ENCODE assay signal across 9 cellular contexts in the genomic region with DNA sequence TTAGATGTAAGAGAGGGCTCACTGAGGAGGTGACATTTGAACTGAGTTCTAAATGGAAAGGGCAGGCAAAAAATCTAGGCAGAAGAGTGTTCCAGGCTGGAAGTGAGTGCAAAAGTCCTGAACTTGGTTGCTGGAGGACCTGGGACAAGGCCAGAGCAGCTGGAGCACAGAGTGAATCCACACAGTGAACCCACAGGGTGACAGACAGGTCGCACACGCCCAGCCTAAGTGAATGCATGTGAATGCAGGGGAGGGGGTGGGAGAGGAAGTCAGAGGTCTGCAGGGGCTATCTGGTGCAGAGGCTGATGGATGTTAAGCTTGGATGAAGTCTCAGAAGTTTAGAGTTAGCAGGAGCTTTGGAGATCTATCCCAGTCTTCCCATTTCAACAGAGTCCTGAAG. TPM values are rescaled to one million over a fixed set of nuclear protein-coding genes. Genes with fewer than 3 reads are reported as not detected.
DNase-seq lines count a peak whose midpoint lies in the region; ATAC-seq, FAIRE-seq and TF ChIP-seq lines count a peak whose summit lies in the region.
"Had no signal": no experiment of that assay in that cellular context is flagged by ENCODE, and none has a peak within 500 bp of the region (broad histone marks: within the 10 kb centered on the region; RNA-seq: fewer than 3 reads in every experiment).

No MANE protein-coding gene starts in this region.

- ATAC-seq in GM23338, result no peak
- no peak for ATAC-seq in gastrocnemius medialis
- no peak for ATAC-seq in foreskin keratinocyte

- H3K4me1 ChIP-seq in GM23338 (ENCODE audit: insufficient read depth) (peaks cover 25% of the 10 kb centered on the region), SJCRH30 (peaks cover 18% of the 10 kb centered on the region), fibroblast of lung (ENCODE audit: control insufficient read depth, extremely low read depth, insufficient read depth, low read length) (peaks cover 6% of the 10 kb centered on the region), gastrocnemius medialis (peaks cover 29 to 34% of the 10 kb centered on the region in 2 donors), foreskin keratinocyte (no peaks in the 10 kb centered on the region)

- H3K27ac ChIP-seq in GM23338 (ENCODE audit: low read depth) (no peak overlapping the region), SJCRH30 (no peak overlapping the region), fibroblast of lung (ENCODE audit: insufficient read depth, low read length) (no peak overlapping the region), gastrocnemius medialis (no peak overlapping the region), foreskin keratinocyte (no peak overlapping the region)

- no peaks in the 10 kb centered on the region; the same call in 1 of the 2 replicates for H3K36me3 ChIP-seq in GM23338 (ENCODE audit: insufficient read depth)
- peaks cover 10% of the 10 kb centered on the region for H3K36me3 ChIP-seq in SJCRH30
- no peaks in the 10 kb centered on the region for H3K36me3 ChIP-seq in fibroblast of lung (ENCODE audit: control insufficient read depth, insufficient read depth, low read length)
- H3K36me3 ChIP-seq in gastrocnemius medialis, result peaks cover 0 to 3% of the 10 kb centered on the region in 2 donors

- H3K4me1 Mint-ChIP-seq in GM23338, result peaks cover 23% of the 10 kb centered on the region

- H3K9me3 Mint-ChIP-seq in GM23338, result no peaks in the 10 kb centered on the region

- H3K9ac ChIP-seq in fibroblast of lung (ENCODE audit: insufficient read depth, low read length), result no peak overlapping the region

- peaks cover 28% of the 10 kb centered on the region for H3K27me3 Mint-ChIP-seq in GM23338 (ENCODE audit: insufficient read depth, low read depth, poor library complexity)

- TF ChIP-seq POLR2A in gastrocnemius medialis (IDR thresholded peaks at IDR 0.05), result no peak

- peaks cover 30% of the 10 kb centered on the region for H3K27me3 ChIP-seq in GM23338 (ENCODE audit: insufficient read depth)
- H3K27me3 ChIP-seq in SJCRH30, result 0 out of 2 replicates have a peak, but pooled peaks cover 5% of the 10 kb centered on the region
- H3K27me3 ChIP-seq in fibroblast of lung (ENCODE audit: control insufficient read depth, insufficient read depth, low read length), result peaks cover 6% of the 10 kb centered on the region
- peaks cover 28 to 30% (median 28%) of the 10 kb centered on the region in 3 donors for H3K27me3 ChIP-seq in gastrocnemius medialis
- peaks cover 28% of the 10 kb centered on the region for H3K27me3 ChIP-seq in foreskin keratinocyte

- TF ChIP-seq CTCF in GM23338 (conservative IDR thresholded peaks at IDR 0.05; ENCODE audit: low read depth in 2 of 2) (no peak), fibroblast of lung (conservative IDR thresholded peaks at IDR 0.05 in 1 of 2, IDR thresholded peaks at IDR 0.05 in 1 of 2; ENCODE audit: low read depth in 1 of 2, low read length in 2 of 2) (no peak), gastrocnemius medialis (IDR thresholded peaks at IDR 0.05 in 4 of 5, conservative IDR thresholded peaks at IDR 0.05 in 1 of 5) (no peak), foreskin keratinocyte (conservative IDR thresholded peaks at IDR 0.05) (no peak)

- FAIRE-seq in urothelium cell line (lab: Jason Lieb, UNC), result no peak

- H3K27ac Mint-ChIP-seq in GM23338, result no peak overlapping the region

- H3K36me3 Mint-ChIP-seq in GM23338 (ENCODE audit: low read depth), result peaks cover 12% of the 10 kb centered on the region

- H3K4me3 ChIP-seq in GM23338 (peak overlapping the region; percentile 62), SJCRH30 (peak overlapping the region; percentile 72), fibroblast of lung (replicated peaks in 1 of 4; ENCODE audit: control extremely low read depth in 1 of 4, insufficient read depth in 1 of 4, low read depth in 3 of 4, low read length in 4 of 4) (peak overlapping the region in 2 of 4 experiments; percentile 71 to 88), gastrocnemius medialis (peak overlapping the region; percentile 72 to 90 (median 84))

- no peaks in the 10 kb centered on the region for H3K9me2 ChIP-seq in GM23338 (ENCODE audit: insufficient read depth)

- H3K9me3 ChIP-seq in SJCRH30 (replicated peaks), result no peaks in the 10 kb centered on the region
- H3K9me3 ChIP-seq in fibroblast of lung (ENCODE audit: control insufficient read depth, insufficient read depth, low read depth, low read length), result no peaks in the 10 kb centered on the region
- H3K9me3 ChIP-seq in gastrocnemius medialis, result no peaks in the 10 kb centered on the region

- peaks cover 9% of the 10 kb centered on the region for H4K20me1 ChIP-seq in GM23338 (replicated peaks; ENCODE audit: insufficient read depth)
- H4K20me1 ChIP-seq in fibroblast of lung (ENCODE audit: control insufficient read depth, extremely low read depth, insufficient read depth, low read length), result no peaks in the 10 kb centered on the region

- H3K4me2 ChIP-seq in GM23338 (peak overlapping the region; percentile 93), fibroblast of lung (ENCODE audit: extremely low read depth, insufficient read depth, low read length) (peak overlapping the region; percentile 82)

- peak overlapping the region; percentile 90 for H2AFZ ChIP-seq in GM23338
- peak overlapping the region; percentile 98 for H2AFZ ChIP-seq in fibroblast of lung (ENCODE audit: low read length)

- in situ Hi-C loops in gastrocnemius medialis (cut with MboI; ENCODE audit: low sequenced_read_pairs in 4 of 4), result loop anchor here in 2 of 4 donors (25.0 kb wide), 3 partner anchors 105 to 645 kb away; no protein-coding TSS in a partner anchor

- H3K79me2 ChIP-seq in GM23338 (replicated peaks; ENCODE audit: insufficient read depth), result peaks cover 43% of the 10 kb centered on the region
- peaks cover 17% of the 10 kb centered on the region for H3K79me2 ChIP-seq in fibroblast of lung (ENCODE audit: control insufficient read depth, insufficient read depth, low read length)

- intact Hi-C loops in gastrocnemius medialis (cut with DNase I; ENCODE audit: low total_unique reads), result no loop called here

- H3F3A ChIP-seq in GM23338 (replicated peaks; ENCODE audit: low read depth), result no peaks in the 10 kb centered on the region; the same call in 1 of the 2 replicates

- H3K4me3 Mint-ChIP-seq in GM23338, result peak overlapping the region; percentile 95

- DNase-seq in GM23338 (ENCODE audit: low spot score) (no peak), SJCRH30 (no peak), fibroblast of lung (ENCODE audit: low read depth in 2 of 2) (no peak), gastrocnemius medialis (no peak), foreskin keratinocyte (no peak), urothelium cell line (ENCODE audit: low spot score) (no peak), HT-29 (ENCODE audit: low spot score) (no peak), NCI-H2107 treated with DMSO at 0.1 percent for 48 hours (lab: John Stamatoyannopoulos, UW; ENCODE audit: unreplicated experiment) (no peak)

TF ChIP-seq in GM23338, 12 proteins besides CTCF, POLR2A, EP300 and RAD21:
- TF ChIP-seq ZNF114 (CRISPR knock-in tag; IDR thresholded peaks at IDR 0.05) (no peak), POLR2AphosphoS5 (IDR thresholded peaks at IDR 0.05; ENCODE audit: low read depth) (no peak), EZH2 (IDR thresholded peaks at IDR 0.05; ENCODE audit: low read depth, unreplicated experiment) (no peak), EZH2phosphoT487 (IDR thresholded peaks at IDR 0.05; ENCODE audit: unreplicated experiment) (no peak)
- TF ChIP-seq, protein P1, sequence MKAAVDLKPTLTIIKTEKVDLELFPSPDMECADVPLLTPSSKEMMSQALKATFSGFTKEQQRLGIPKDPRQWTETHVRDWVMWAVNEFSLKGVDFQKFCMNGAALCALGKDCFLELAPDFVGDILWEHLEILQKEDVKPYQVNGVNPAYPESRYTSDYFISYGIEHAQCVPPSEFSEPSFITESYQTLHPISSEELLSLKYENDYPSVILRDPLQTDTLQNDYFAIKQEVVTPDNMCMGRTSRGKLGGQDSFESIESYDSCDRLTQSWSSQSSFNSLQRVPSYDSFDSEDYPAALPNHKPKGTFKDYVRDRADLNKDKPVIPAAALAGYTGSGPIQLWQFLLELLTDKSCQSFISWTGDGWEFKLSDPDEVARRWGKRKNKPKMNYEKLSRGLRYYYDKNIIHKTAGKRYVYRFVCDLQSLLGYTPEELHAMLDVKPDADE (IDR thresholded peaks at IDR 0.05), result no peak

RNA-seq across cellular contexts. Expression of a gene that starts 0.6 kb away (rescaled TPM):
- 14.9 and 15.5 TPM in 2 replicates for total RNA-seq in GM23338 (2014; rRNA removed; shearing (Covaris generic))
- polyA plus RNA-seq in GM23338 (2016; fragmentation: Nextera tagmentation; extraction: Ambion mirVana) (22.4 and 25.0 TPM in 2 replicates), fibroblast of lung (11.6 and 13.4 TPM in 2 replicates), foreskin keratinocyte (11.6 and 12.9 TPM in 2 replicates)
- total RNA-seq in SJCRH30 (2014; rRNA removed; shearing (Covaris generic)), result 20.3 and 25.9 TPM in 2 replicates
- total RNA-seq in fibroblast of lung (6.9 and 8.2 TPM in 2 replicates), gastrocnemius medialis (10 to 100 TPM; 11.9 to 18.2 (median 12.8) TPM), foreskin keratinocyte (12.5 and 13.0 TPM in 2 replicates)
- polyA plus RNA-seq in fibroblast of lung (2012), result 8.6 and 10.2 TPM in 2 replicates
- polyA minus RNA-seq in fibroblast of lung (ENCODE audit: low replicate concordance), result not detected in 2 replicates
- total RNA-seq in HT-29 (2014; rRNA removed; shearing (Covaris generic)), result 6.4 and 7.9 TPM in 2 replicates

RNA-seq across cellular contexts. Expression of a gene that starts 2.8 kb away (rescaled TPM):
- total RNA-seq in GM23338 (2014; rRNA removed; shearing (Covaris generic)), result 0.97 and 2.1 TPM in 2 replicates
- polyA plus RNA-seq in GM23338 (2016; fragmentation: Nextera tagmentation; extraction: Ambion mirVana) (0.94 and 1.3 TPM in 2 replicates), fibroblast of lung (not detected in 2 replicates), foreskin keratinocyte (not detected in 2 replicates)
- not detected in 2 replicates for total RNA-seq in SJCRH30 (2014; rRNA removed; shearing (Covaris generic))
- total RNA-seq in fibroblast of lung (0.26 TPM in 1 of 2 replicates, not detected in the other), gastrocnemius medialis (not detected), foreskin keratinocyte (not detected in 2 replicates)
- polyA plus RNA-seq in fibroblast of lung (2012), result not detected in 2 replicates
- not detected in 2 replicates for polyA minus RNA-seq in fibroblast of lung (ENCODE audit: low replicate concordance)
- total RNA-seq in HT-29 (2014; rRNA removed; shearing (Covaris generic)), result not detected in 2 replicates
- total RNA-seq: SK-MEL-5 had no signal

RNA-seq across cellular contexts. Expression of a gene that starts 52.4 kb away (rescaled TPM):
- 39.3 and 49.9 TPM in 2 replicates for total RNA-seq in GM23338 (2014; rRNA removed; shearing (Covaris generic))
- polyA plus RNA-seq in GM23338 (2016; fragmentation: Nextera tagmentation; extraction: Ambion mirVana) (14.8 and 17.5 TPM in 2 replicates), fibroblast of lung (27.3 and 31.5 TPM in 2 replicates), foreskin keratinocyte (8.6 and 9.4 TPM in 2 replicates)
- 44.7 and 51.7 TPM in 2 replicates for total RNA-seq in SJCRH30 (2014; rRNA removed; shearing (Covaris generic))
- total RNA-seq in fibroblast of lung (78.1 and 78.3 TPM in 2 replicates), gastrocnemius medialis (10 to 100 TPM; 22.3 to 39.3 (median 24.8) TPM), foreskin keratinocyte (29.3 and 36.5 TPM in 2 replicates)
- 21.8 and 27.4 TPM in 2 replicates for polyA plus RNA-seq in fibroblast of lung (2012)
- polyA minus RNA-seq in fibroblast of lung (ENCODE audit: low replicate concordance), result 24.7 and 30.9 TPM in 2 replicates
- total RNA-seq in HT-29 (2014; rRNA removed; shearing (Covaris generic)), result 22.6 and 24.0 TPM in 2 replicates
